In the genomic region with DNA sequence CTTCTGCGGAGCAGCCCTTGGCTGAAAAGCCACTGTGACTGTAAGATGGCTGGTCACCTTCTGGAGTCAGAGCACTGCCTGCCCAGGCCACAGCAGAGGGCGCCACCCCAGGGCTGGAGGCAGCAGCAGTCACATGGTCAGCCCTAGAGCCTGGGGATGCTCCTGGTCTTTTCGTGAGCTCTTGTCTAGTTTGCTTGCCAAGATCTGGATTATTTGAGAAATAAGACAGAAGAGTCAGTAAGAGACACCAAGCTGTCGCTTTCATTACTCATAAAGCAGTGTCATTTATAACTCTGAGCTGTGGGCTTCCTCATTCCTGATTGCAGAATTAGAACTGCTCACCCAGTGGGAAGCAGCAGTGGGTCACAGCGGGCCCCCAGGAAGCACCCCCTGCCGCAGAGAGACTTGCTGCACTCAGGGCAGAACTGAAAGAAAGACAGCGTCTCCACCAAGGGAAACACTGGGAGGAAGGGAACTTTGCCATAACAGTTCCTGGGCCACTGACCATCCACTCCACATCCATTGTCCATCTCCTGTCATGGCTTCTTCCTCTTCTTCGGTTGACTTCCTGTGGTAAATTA, we compare ENCODE assay signal across 1 cellular context.
A peak's percentile ranks its signal among the peaks of the same experiment; 100 is the strongest.
TF ChIP-seq lines count a peak whose summit lies in the region.

No MANE protein-coding gene starts in this region.

TF ChIP-seq in HepG2, 621 proteins besides CTCF, POLR2A, EP300 and RAD21 (continued from another document and continues in another):
- no peak for TF ChIP-seq ZNF292 (CRISPR knock-in tag; IDR thresholded peaks at IDR 0.05; ENCODE audit: borderline replicate concordance, low read depth)
- TF ChIP-seq, protein P1, sequence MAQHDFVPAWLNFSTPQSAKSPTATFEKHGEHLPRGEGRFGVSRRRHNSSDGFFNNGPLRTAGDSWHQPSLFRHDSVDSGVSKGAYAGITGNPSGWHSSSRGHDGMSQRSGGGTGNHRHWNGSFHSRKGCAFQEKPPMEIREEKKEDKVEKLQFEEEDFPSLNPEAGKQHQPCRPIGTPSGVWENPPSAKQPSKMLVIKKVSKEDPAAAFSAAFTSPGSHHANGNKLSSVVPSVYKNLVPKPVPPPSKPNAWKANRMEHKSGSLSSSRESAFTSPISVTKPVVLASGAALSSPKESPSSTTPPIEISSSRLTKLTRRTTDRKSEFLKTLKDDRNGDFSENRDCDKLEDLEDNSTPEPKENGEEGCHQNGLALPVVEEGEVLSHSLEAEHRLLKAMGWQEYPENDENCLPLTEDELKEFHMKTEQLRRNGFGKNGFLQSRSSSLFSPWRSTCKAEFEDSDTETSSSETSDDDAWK (CRISPR knock-in tag; IDR thresholded peaks at IDR 0.05): no peak
- TF ChIP-seq FOXC1 (CRISPR knock-in tag; IDR thresholded peaks at IDR 0.05; ENCODE audit: borderline replicate concordance): no peak
- no peak for TF ChIP-seq SMAD3 (CRISPR knock-in tag; IDR thresholded peaks at IDR 0.05)
- TF ChIP-seq XBP1 (CRISPR knock-in tag; IDR thresholded peaks at IDR 0.05): no peak
- no peak for TF ChIP-seq MBNL3 (CRISPR knock-in tag; conservative IDR thresholded peaks at IDR 0.05)
- TF ChIP-seq, protein P2, sequence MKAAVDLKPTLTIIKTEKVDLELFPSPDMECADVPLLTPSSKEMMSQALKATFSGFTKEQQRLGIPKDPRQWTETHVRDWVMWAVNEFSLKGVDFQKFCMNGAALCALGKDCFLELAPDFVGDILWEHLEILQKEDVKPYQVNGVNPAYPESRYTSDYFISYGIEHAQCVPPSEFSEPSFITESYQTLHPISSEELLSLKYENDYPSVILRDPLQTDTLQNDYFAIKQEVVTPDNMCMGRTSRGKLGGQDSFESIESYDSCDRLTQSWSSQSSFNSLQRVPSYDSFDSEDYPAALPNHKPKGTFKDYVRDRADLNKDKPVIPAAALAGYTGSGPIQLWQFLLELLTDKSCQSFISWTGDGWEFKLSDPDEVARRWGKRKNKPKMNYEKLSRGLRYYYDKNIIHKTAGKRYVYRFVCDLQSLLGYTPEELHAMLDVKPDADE (CRISPR knock-in tag; IDR thresholded peaks at IDR 0.05): no peak
- no peak for TF ChIP-seq ZNF713 (CRISPR knock-in tag; IDR thresholded peaks at IDR 0.05)
- TF ChIP-seq RELA (CRISPR knock-in tag; IDR thresholded peaks at IDR 0.05): no peak
- no peak for TF ChIP-seq ZNF747 (CRISPR knock-in tag; IDR thresholded peaks at IDR 0.05; ENCODE audit: borderline replicate concordance)
- no peak for TF ChIP-seq ZNF496 (CRISPR knock-in tag; IDR thresholded peaks at IDR 0.05; ENCODE audit: insufficient replicate concordance)
- peak; percentile 55 for TF ChIP-seq AGO2 (optimal IDR thresholded peaks at IDR 0.05; ENCODE audit: low read depth, low read length)
- peak; percentile 38 for TF ChIP-seq YY1 (IDR thresholded peaks at IDR 0.05; ENCODE audit: insufficient read depth, insufficient replicate concordance, low read depth, low read length)
- TF ChIP-seq DNMT3B (CRISPR knock-in tag; conservative IDR thresholded peaks at IDR 0.05): no peak
- TF ChIP-seq, protein P3, sequence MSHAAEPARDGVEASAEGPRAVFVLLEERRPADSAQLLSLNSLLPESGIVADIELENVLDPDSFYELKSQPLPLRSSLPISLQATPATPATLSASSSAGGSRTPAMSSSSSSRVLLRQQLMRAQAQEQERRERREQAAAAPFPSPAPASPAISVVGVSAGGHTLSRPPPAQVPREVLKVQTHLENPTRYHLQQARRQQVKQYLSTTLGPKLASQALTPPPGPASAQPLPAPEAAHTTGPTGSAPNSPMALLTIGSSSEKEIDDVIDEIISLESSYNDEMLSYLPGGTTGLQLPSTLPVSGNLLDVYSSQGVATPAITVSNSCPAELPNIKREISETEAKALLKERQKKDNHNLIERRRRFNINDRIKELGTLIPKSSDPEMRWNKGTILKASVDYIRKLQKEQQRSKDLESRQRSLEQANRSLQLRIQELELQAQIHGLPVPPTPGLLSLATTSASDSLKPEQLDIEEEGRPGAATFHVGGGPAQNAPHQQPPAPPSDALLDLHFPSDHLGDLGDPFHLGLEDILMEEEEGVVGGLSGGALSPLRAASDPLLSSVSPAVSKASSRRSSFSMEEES (CRISPR knock-in tag; IDR thresholded peaks at IDR 0.05): peak; percentile 74; the same call in 1 of the 2 replicates
- no peak for TF ChIP-seq SATB2 (CRISPR knock-in tag; IDR thresholded peaks at IDR 0.05)
- no peak for TF ChIP-seq CHCHD3 (CRISPR knock-in tag; IDR thresholded peaks at IDR 0.05)
- TF ChIP-seq MEF2D (CRISPR knock-in tag; IDR thresholded peaks at IDR 0.05): no peak
- no peak for TF ChIP-seq HDAC2 (CRISPR knock-in tag; IDR thresholded peaks at IDR 0.05)
- no peak for TF ChIP-seq ZNF878 (CRISPR knock-in tag; IDR thresholded peaks at IDR 0.05)
- no peak for TF ChIP-seq NR2F6 (IDR thresholded peaks at IDR 0.05)
- no peak for TF ChIP-seq NR2F6 (CRISPR knock-in tag; IDR thresholded peaks at IDR 0.05)
- TF ChIP-seq, protein P4, sequence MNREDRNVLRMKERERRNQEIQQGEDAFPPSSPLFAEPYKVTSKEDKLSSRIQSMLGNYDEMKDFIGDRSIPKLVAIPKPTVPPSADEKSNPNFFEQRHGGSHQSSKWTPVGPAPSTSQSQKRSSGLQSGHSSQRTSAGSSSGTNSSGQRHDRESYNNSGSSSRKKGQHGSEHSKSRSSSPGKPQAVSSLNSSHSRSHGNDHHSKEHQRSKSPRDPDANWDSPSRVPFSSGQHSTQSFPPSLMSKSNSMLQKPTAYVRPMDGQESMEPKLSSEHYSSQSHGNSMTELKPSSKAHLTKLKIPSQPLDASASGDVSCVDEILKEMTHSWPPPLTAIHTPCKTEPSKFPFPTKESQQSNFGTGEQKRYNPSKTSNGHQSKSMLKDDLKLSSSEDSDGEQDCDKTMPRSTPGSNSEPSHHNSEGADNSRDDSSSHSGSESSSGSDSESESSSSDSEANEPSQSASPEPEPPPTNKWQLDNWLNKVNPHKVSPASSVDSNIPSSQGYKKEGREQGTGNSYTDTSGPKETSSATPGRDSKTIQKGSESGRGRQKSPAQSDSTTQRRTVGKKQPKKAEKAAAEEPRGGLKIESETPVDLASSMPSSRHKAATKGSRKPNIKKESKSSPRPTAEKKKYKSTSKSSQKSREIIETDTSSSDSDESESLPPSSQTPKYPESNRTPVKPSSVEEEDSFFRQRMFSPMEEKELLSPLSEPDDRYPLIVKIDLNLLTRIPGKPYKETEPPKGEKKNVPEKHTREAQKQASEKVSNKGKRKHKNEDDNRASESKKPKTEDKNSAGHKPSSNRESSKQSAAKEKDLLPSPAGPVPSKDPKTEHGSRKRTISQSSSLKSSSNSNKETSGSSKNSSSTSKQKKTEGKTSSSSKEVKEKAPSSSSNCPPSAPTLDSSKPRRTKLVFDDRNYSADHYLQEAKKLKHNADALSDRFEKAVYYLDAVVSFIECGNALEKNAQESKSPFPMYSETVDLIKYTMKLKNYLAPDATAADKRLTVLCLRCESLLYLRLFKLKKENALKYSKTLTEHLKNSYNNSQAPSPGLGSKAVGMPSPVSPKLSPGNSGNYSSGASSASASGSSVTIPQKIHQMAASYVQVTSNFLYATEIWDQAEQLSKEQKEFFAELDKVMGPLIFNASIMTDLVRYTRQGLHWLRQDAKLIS (CRISPR knock-in tag; IDR thresholded peaks at IDR 0.05): no peak
- no peak for TF ChIP-seq ZNF792 (CRISPR knock-in tag; IDR thresholded peaks at IDR 0.05)
- no peak for TF ChIP-seq HOXA7 (CRISPR knock-in tag; IDR thresholded peaks at IDR 0.05)
- TF ChIP-seq FOXP1 (IDR thresholded peaks at IDR 0.05): no peak
- no peak for TF ChIP-seq FOXP1 (CRISPR knock-in tag; IDR thresholded peaks at IDR 0.05)
- TF ChIP-seq ZNF660 (CRISPR knock-in tag; IDR thresholded peaks at IDR 0.05; ENCODE audit: borderline replicate concordance, low read depth): no peak
- no peak for TF ChIP-seq ZFP90 (CRISPR knock-in tag; IDR thresholded peaks at IDR 0.05; ENCODE audit: borderline replicate concordance)
- TF ChIP-seq GATAD1 (CRISPR knock-in tag; IDR thresholded peaks at IDR 0.05): no peak
- TF ChIP-seq, protein P5, sequence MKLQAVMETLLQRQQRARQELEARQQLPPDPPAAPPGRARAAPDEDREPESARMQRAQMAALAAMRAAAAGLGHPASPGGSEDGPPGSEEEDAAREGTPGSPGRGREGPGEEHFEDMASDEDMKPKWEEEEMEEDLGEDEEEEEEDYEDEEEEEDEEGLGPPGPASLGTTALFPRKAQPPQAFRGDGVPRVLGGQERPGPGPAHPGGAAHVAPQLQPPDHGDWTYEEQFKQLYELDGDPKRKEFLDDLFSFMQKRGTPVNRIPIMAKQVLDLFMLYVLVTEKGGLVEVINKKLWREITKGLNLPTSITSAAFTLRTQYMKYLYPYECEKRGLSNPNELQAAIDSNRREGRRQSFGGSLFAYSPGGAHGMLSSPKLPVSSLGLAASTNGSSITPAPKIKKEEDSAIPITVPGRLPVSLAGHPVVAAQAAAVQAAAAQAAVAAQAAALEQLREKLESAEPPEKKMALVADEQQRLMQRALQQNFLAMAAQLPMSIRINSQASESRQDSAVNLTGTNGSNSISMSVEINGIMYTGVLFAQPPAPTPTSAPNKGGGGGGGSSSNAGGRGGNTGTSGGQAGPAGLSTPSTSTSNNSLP (IDR thresholded peaks at IDR 0.05; ENCODE audit: low read depth, low read length): no peak
- no peak for TF ChIP-seq PLRG1 (conservative IDR thresholded peaks at IDR 0.05)
- TF ChIP-seq, protein P6, sequence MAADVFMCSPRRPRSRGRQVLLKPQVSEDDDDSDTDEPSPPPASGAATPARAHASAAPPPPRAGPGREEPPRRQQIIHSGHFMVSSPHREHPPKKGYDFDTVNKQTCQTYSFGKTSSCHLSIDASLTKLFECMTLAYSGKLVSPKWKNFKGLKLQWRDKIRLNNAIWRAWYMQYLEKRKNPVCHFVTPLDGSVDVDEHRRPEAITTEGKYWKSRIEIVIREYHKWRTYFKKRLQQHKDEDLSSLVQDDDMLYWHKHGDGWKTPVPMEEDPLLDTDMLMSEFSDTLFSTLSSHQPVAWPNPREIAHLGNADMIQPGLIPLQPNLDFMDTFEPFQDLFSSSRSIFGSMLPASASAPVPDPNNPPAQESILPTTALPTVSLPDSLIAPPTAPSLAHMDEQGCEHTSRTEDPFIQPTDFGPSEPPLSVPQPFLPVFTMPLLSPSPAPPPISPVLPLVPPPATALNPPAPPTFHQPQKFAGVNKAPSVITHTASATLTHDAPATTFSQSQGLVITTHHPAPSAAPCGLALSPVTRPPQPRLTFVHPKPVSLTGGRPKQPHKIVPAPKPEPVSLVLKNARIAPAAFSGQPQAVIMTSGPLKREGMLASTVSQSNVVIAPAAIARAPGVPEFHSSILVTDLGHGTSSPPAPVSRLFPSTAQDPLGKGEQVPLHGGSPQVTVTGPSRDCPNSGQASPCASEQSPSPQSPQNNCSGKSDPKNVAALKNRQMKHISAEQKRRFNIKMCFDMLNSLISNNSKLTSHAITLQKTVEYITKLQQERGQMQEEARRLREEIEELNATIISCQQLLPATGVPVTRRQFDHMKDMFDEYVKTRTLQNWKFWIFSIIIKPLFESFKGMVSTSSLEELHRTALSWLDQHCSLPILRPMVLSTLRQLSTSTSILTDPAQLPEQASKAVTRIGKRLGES (CRISPR knock-in tag; IDR thresholded peaks at IDR 0.05; ENCODE audit: borderline replicate concordance): no peak
- TF ChIP-seq ZNF136 (CRISPR knock-in tag; IDR thresholded peaks at IDR 0.05; ENCODE audit: low read depth): no peak
- peak; percentile 52; the same call in 1 of the 2 replicates for TF ChIP-seq ZNF768 (CRISPR knock-in tag; IDR thresholded peaks at IDR 0.05)
- peak; percentile 44; the same call in 1 of the 2 replicates for TF ChIP-seq MYC (CRISPR knock-in tag; IDR thresholded peaks at IDR 0.05; ENCODE audit: borderline replicate concordance)
- TF ChIP-seq, protein P7, sequence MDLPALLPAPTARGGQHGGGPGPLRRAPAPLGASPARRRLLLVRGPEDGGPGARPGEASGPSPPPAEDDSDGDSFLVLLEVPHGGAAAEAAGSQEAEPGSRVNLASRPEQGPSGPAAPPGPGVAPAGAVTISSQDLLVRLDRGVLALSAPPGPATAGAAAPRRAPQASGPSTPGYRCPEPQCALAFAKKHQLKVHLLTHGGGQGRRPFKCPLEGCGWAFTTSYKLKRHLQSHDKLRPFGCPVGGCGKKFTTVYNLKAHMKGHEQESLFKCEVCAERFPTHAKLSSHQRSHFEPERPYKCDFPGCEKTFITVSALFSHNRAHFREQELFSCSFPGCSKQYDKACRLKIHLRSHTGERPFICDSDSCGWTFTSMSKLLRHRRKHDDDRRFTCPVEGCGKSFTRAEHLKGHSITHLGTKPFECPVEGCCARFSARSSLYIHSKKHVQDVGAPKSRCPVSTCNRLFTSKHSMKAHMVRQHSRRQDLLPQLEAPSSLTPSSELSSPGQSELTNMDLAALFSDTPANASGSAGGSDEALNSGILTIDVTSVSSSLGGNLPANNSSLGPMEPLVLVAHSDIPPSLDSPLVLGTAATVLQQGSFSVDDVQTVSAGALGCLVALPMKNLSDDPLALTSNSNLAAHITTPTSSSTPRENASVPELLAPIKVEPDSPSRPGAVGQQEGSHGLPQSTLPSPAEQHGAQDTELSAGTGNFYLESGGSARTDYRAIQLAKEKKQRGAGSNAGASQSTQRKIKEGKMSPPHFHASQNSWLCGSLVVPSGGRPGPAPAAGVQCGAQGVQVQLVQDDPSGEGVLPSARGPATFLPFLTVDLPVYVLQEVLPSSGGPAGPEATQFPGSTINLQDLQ (CRISPR knock-in tag; IDR thresholded peaks at IDR 0.05): no peak
- TF ChIP-seq ZNF10 (CRISPR knock-in tag; IDR thresholded peaks at IDR 0.05; ENCODE audit: borderline replicate concordance, low read depth): no peak
- TF ChIP-seq ZNF589 (CRISPR knock-in tag; conservative IDR thresholded peaks at IDR 0.05): no peak
- TF ChIP-seq, protein P8, sequence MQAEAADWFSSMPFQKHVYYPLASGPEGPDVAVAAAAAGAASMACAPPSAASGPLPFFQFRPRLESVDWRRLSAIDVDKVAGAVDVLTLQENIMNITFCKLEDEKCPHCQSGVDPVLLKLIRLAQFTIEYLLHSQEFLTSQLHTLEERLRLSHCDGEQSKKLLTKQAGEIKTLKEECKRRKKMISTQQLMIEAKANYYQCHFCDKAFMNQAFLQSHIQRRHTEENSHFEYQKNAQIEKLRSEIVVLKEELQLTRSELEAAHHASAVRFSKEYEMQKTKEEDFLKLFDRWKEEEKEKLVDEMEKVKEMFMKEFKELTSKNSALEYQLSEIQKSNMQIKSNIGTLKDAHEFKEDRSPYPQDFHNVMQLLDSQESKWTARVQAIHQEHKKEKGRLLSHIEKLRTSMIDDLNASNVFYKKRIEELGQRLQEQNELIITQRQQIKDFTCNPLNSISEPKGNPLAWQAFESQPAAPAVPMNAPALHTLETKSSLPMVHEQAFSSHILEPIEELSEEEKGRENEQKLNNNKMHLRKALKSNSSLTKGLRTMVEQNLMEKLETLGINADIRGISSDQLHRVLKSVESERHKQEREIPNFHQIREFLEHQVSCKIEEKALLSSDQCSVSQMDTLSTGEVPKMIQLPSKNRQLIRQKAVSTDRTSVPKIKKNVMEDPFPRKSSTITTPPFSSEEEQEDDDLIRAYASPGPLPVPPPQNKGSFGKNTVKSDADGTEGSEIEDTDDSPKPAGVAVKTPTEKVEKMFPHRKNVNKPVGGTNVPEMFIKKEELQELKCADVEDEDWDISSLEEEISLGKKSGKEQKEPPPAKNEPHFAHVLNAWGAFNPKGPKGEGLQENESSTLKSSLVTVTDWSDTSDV (CRISPR knock-in tag; IDR thresholded peaks at IDR 0.05): no peak
- TF ChIP-seq, protein P9, sequence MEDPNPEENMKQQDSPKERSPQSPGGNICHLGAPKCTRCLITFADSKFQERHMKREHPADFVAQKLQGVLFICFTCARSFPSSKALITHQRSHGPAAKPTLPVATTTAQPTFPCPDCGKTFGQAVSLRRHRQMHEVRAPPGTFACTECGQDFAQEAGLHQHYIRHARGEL (CRISPR knock-in tag; IDR thresholded peaks at IDR 0.05): no peak
- no peak for TF ChIP-seq RFXANK (CRISPR knock-in tag; IDR thresholded peaks at IDR 0.05)
- no peak for TF ChIP-seq ZSCAN25 (CRISPR knock-in tag; IDR thresholded peaks at IDR 0.05)
- TF ChIP-seq ZNF337 (CRISPR knock-in tag; IDR thresholded peaks at IDR 0.05; ENCODE audit: borderline replicate concordance, low read depth): no peak
- no peak for TF ChIP-seq ZNF44 (CRISPR knock-in tag; IDR thresholded peaks at IDR 0.05)
